In genomic region chr7:2444476-2444875, GRCh38 we compare ENCODE assay signal across 8 cellular contexts. TPM values are rescaled to one million over a fixed set of nuclear protein-coding genes. Genes with fewer than 3 reads are reported as not detected.
DNase-seq lines count a peak whose midpoint lies in the region; ATAC-seq, FAIRE-seq and TF ChIP-seq lines count a peak whose summit lies in the region.
"Had no signal": no experiment of that assay in that cellular context is flagged by ENCODE, and none has a peak within 500 bp of the region (broad histone marks: within the 10 kb centered on the region; RNA-seq: fewer than 3 reads in every experiment).

No MANE protein-coding gene starts in this region.

- no peaks in the 10 kb centered on the region for H3K36me3 Mint-ChIP-seq in HFFc6 (ENCODE audit: low read depth)

- TF ChIP-seq CTCF in HFFc6 (IDR thresholded peaks at IDR 0.05): no peak
- TF ChIP-seq CTCF in tibial artery (IDR thresholded peaks at IDR 0.05): no peak
- TF ChIP-seq CTCF in kidney (IDR thresholded peaks at IDR 0.05; ENCODE audit: borderline replicate concordance, extremely low read depth, insufficient read depth): no peak

- DNase-seq in HFFc6 (peak; percentile 59), islet precursor cell (peak; percentile 87), tibial artery (peak; percentile 62 to 80), kidney (no peak), NCI-H1417 treated with DMSO at 0.1 percent for 48 hours (lab: John Stamatoyannopoulos, UW) (no peak)
- DNase-seq: NCI-H1048 had no signal

- H3K9ac ChIP-seq in kidney (ENCODE audit: low read length in 2 of 2): no peak overlapping the region

- FAIRE-seq in kidney (lab: Jason Lieb, UNC): no peak

- no peak for ATAC-seq in GM21619 (IDR thresholded peaks at IDR 0.05; ENCODE audit: unreplicated experiment)

- no peak overlapping the region for H3K4me3 Mint-ChIP-seq in HFFc6

- peaks cover 2% of the 10 kb centered on the region for H3K27me3 Mint-ChIP-seq in HFFc6 (ENCODE audit: insufficient read depth)

- peak overlapping the region; percentile 85 for H3K27ac Mint-ChIP-seq in HFFc6

- H3K9me3 Mint-ChIP-seq in HFFc6: no peaks in the 10 kb centered on the region

- no peaks in the 10 kb centered on the region for H3K27me3 ChIP-seq in tibial artery

- peaks cover 0 to 20% (median 13%) of the 10 kb centered on the region in 4 donors for H3K4me1 ChIP-seq in tibial artery
- no peaks in the 10 kb centered on the region for H3K4me1 ChIP-seq in kidney (ENCODE audit: control insufficient read depth in 1 of 2, insufficient read depth in 1 of 2, low read depth in 1 of 2, low read length in 2 of 2)

- H3K36me3 ChIP-seq in tibial artery (no peaks in the 10 kb centered on the region), kidney (ENCODE audit: control insufficient read depth in 1 of 2, insufficient read depth in 2 of 2, low read length in 2 of 2) (peaks cover 0 to 2% of the 10 kb centered on the region in 2 donors)

- peaks cover 10% of the 10 kb centered on the region for H3K4me1 Mint-ChIP-seq in HFFc6 (ENCODE audit: low read depth)

- H3K4me3 ChIP-seq in tibial artery: no peak overlapping the region
- no peak overlapping the region for H3K4me3 ChIP-seq in kidney (ENCODE audit: low read length in 2 of 2)

- intact Hi-C loops in tibial artery (cut with DNase I; ENCODE audit: low total_unique reads) (no loop called here), kidney (cut with DNase I) (no loop called here)

- H3K9me3 ChIP-seq in tibial artery (no peaks in the 10 kb centered on the region), kidney (ENCODE audit: control insufficient read depth in 1 of 2, low read length in 2 of 2) (no peaks in the 10 kb centered on the region)

- peak overlapping the region; percentile 54 for H3K27ac ChIP-seq in cingulate gyrus (ENCODE audit: low read depth, low read length)
- H3K27ac ChIP-seq in tibial artery: peak overlapping the region; percentile 46 to 60
- H3K27ac ChIP-seq in kidney (ENCODE audit: low read depth in 2 of 2, low read length in 2 of 2): no peak overlapping the region

RNA-seq across cellular contexts. Expression of gene GRIFIN, which starts 31.7 kb away (rescaled TPM):
- total RNA-seq in HFFc6 (2021; fragmentation: NEBNext Ultra II Directional; extraction: Animal tissue kit (Norgen Biotek cat#: 25700)): not detected
- not detected for total RNA-seq in kidney
- not detected for polyA plus RNA-seq in kidney (ENCODE audit: insufficient read depth, low read depth, low replicate concordance)

RNA-seq across cellular contexts. Expression of gene CHST12, which starts 41.1 kb away (rescaled TPM):
- 10 to 100 TPM; 25.7 to 31.4 (median 27.2) TPM for total RNA-seq in HFFc6 (2021; fragmentation: NEBNext Ultra II Directional; extraction: Animal tissue kit (Norgen Biotek cat#: 25700))
- total RNA-seq in kidney: 25.6 TPM
- polyA plus RNA-seq in kidney (ENCODE audit: insufficient read depth, low read depth, low replicate concordance): 16.3 TPM

Comparison
In these comparisons a context has a peak if more than half of its experiments do, and no peak if none do; other contexts are left out.
1. DNase-seq: peak in HFFc6 (single experiment), islet precursor cell (single experiment) and tibial artery (2 of 2); none in kidney (single experiment) and NCI-H1417 treated with DMSO at 0.1 percent for 48 hours (single experiment).
2. H3K27ac ChIP-seq: peak in cingulate gyrus (single experiment) and tibial artery (2 of 2); none in kidney (0 of 2).